Comparison of ENCODE assay signal across 20 cellular contexts in genomic region chr4:4227510-4228355, GRCh38. TPM values are rescaled to one million over a fixed set of nuclear protein-coding genes. Genes with fewer than 3 reads are reported as not detected.
DNase-seq lines count a peak whose midpoint lies in the region; ATAC-seq and TF ChIP-seq lines count a peak whose summit lies in the region.
"Had no signal": no experiment of that assay in that cellular context is flagged by ENCODE, and none has a peak within 500 bp of the region (broad histone marks: within the 10 kb centered on the region; RNA-seq: fewer than 3 reads in every experiment).

No MANE protein-coding gene starts in this region.

- H3F3A ChIP-seq in GM23338 (replicated peaks; ENCODE audit: low read depth), result no peaks in the 10 kb centered on the region

- peaks cover 7% of the 10 kb centered on the region for H3K9me3 Mint-ChIP-seq in GM23338
- no peaks in the 10 kb centered on the region for H3K9me3 Mint-ChIP-seq in effector memory CD8-positive, alpha-beta T cell
- peaks cover 0 to 11% (median 1%) of the 10 kb centered on the region in 9 donors for H3K9me3 Mint-ChIP-seq in naive thymus-derived CD8-positive, alpha-beta T cell

- H3K9me3 ChIP-seq in BE2C, result no peaks in the 10 kb centered on the region
- H3K9me3 ChIP-seq in spleen, result peaks cover 0 to 5% (median 2%) of the 10 kb centered on the region in 8 donors
- no peaks in the 10 kb centered on the region for H3K9me3 ChIP-seq in esophagus muscularis mucosa

- no peak for TF ChIP-seq POLR2A in spleen (IDR thresholded peaks at IDR 0.05)
- no peak for TF ChIP-seq POLR2A in esophagus muscularis mucosa (IDR thresholded peaks at IDR 0.05; ENCODE audit: low read depth)

- POLR2A ChIA-PET in naive thymus-derived CD8-positive, alpha-beta T cell (lab: Charles Lee), result no interaction called here

- H3K4me3 Mint-ChIP-seq in GM23338, result peak overlapping the region; percentile 68
- H3K4me3 Mint-ChIP-seq in effector memory CD8-positive, alpha-beta T cell, result peak overlapping the region; percentile 21 to 47
- peak overlapping the region in 6 of 10 donors; percentile 33 to 78 (median 53) for H3K4me3 Mint-ChIP-seq in naive thymus-derived CD8-positive, alpha-beta T cell
- H3K4me3 Mint-ChIP-seq: CD4-positive, CD25-positive, alpha-beta regulatory T cell had no signal

- H3K27ac Mint-ChIP-seq in GM23338, result no peak overlapping the region
- no peak overlapping the region for H3K27ac Mint-ChIP-seq in effector memory CD8-positive, alpha-beta T cell
- peak overlapping the region in 1 of 10 donors; percentile 35 for H3K27ac Mint-ChIP-seq in naive thymus-derived CD8-positive, alpha-beta T cell
- H3K27ac Mint-ChIP-seq: CD4-positive, CD25-positive, alpha-beta regulatory T cell had no signal

- no peaks in the 10 kb centered on the region for H4K20me1 ChIP-seq in GM23338 (replicated peaks; ENCODE audit: insufficient read depth)

- H3K27ac ChIP-seq in GM23338 (ENCODE audit: low read depth) (no peak overlapping the region), spleen (no peak overlapping the region), esophagus muscularis mucosa (replicated peaks in 1 of 4) (no peak overlapping the region)
- H3K27ac ChIP-seq: RWPE1 had no signal

- H3K27me3 Mint-ChIP-seq in GM23338 (ENCODE audit: insufficient read depth, low read depth, poor library complexity), result peaks cover 62% of the 10 kb centered on the region
- peaks cover 60% of the 10 kb centered on the region in 2 donors for H3K27me3 Mint-ChIP-seq in effector memory CD8-positive, alpha-beta T cell
- H3K27me3 Mint-ChIP-seq in naive thymus-derived CD8-positive, alpha-beta T cell, result peaks cover 30 to 60% (median 45%) of the 10 kb centered on the region in 5 donors

- no peak overlapping the region for H2AFZ ChIP-seq in GM23338

- no peaks in the 10 kb centered on the region for H3K4me1 ChIP-seq in BE2C
- 0 out of 2 replicates have a peak, but pooled peaks cover 7% of the 10 kb centered on the region for H3K4me1 ChIP-seq in GM23338 (ENCODE audit: insufficient read depth)
- H3K4me1 ChIP-seq in spleen, result peaks cover 0 to 17% (median 2%) of the 10 kb centered on the region in 6 donors
- peaks cover 0 to 19% (median 2%) of the 10 kb centered on the region in 4 donors for H3K4me1 ChIP-seq in esophagus muscularis mucosa

- WGBS in spleen, 5 donors, result 9 to 16% (median 12%) methylated on average over 31 to 51 of the region's 51 CpGs
- 7% methylated on average over 19 of the region's 51 CpGs for WGBS in esophagus muscularis mucosa

- no peak for TF ChIP-seq CTCF in BE2C (IDR thresholded peaks at IDR 0.05; ENCODE audit: low read depth, low read length)
- no peak for TF ChIP-seq CTCF in GM23338 (conservative IDR thresholded peaks at IDR 0.05; ENCODE audit: low read depth in 2 of 2)
- TF ChIP-seq CTCF in spleen (IDR thresholded peaks at IDR 0.05 in 8 of 11, conservative IDR thresholded peaks at IDR 0.05 in 3 of 11), result no peak
- no peak for TF ChIP-seq CTCF in esophagus muscularis mucosa (IDR thresholded peaks at IDR 0.05)

- H3K36me3 Mint-ChIP-seq in GM23338 (ENCODE audit: low read depth), result peaks cover 3% of the 10 kb centered on the region; the same call in 2 of the 3 replicates
- H3K36me3 Mint-ChIP-seq in effector memory CD8-positive, alpha-beta T cell (ENCODE audit: insufficient read depth), result peaks cover 3% of the 10 kb centered on the region
- peaks cover 0 to 11% (median 2%) of the 10 kb centered on the region in 3 donors for H3K36me3 Mint-ChIP-seq in naive thymus-derived CD8-positive, alpha-beta T cell

- ATAC-seq in GM23338, result no peak; the same call in 2 of the 3 replicates
- ATAC-seq in effector memory CD8-positive, alpha-beta T cell (replicated peaks), result no peak
- no peak for ATAC-seq in naive thymus-derived CD8-positive, alpha-beta T cell
- ATAC-seq in HG03565 (IDR thresholded peaks at IDR 0.05; ENCODE audit: unreplicated experiment), result no peak

- no peaks in the 10 kb centered on the region for H3K79me2 ChIP-seq in GM23338 (replicated peaks; ENCODE audit: insufficient read depth)

- H3K27me3 ChIP-seq in BE2C (peaks cover 30% of the 10 kb centered on the region), GM23338 (ENCODE audit: insufficient read depth) (peaks cover 81% of the 10 kb centered on the region), spleen (replicated peaks in 1 of 7) (peaks cover 0 to 77% (median 30%) of the 10 kb centered on the region in 7 donors), esophagus muscularis mucosa (peaks cover 0 to 69% (median 23%) of the 10 kb centered on the region in 4 donors)

- H3K4me3 ChIP-seq in BE2C (ENCODE audit: low read depth, low read length) (no peak overlapping the region), GM23338 (peak overlapping the region; percentile 49), spleen (no peak overlapping the region), esophagus muscularis mucosa (no peak overlapping the region)

- no peak for TF ChIP-seq EP300 in esophagus muscularis mucosa (IDR thresholded peaks at IDR 0.05)

- DNase-seq in BE2C (peak; percentile 11), GM23338 (ENCODE audit: low spot score) (peak; percentile 35), spleen (no peak), esophagus muscularis mucosa (ENCODE audit: extremely low spot score) (no peak)
- no peak for DNase-seq in effector memory CD8-positive, alpha-beta T cell
- no peak for DNase-seq in naive thymus-derived CD8-positive, alpha-beta T cell
- DNase-seq: AML-193; Calu3; CD4-positive, CD25-positive, alpha-beta regulatory T cell; DMS79; KG1; NCI-H1092 treated with DMSO at 0.1 percent for 48 hours; NCI-H1694; NCI-H345; NCI-H69; NK-92 treated with Interleukin-12 subunit alpha and Interleukin-12 subunit beta, amount 100 ng/mL, for 24 hours had no signal

- intact Hi-C loops in spleen (cut with DNase I; ENCODE audit: low total_unique reads) (no loop called here), esophagus muscularis mucosa (cut with DNase I) (no loop called here)

- H3K9me2 ChIP-seq in GM23338 (ENCODE audit: insufficient read depth), result no peaks in the 10 kb centered on the region

- H3K4me2 ChIP-seq in GM23338, result peak overlapping the region; percentile 78

- H3K4me1 Mint-ChIP-seq in GM23338, result peaks cover 10% of the 10 kb centered on the region
- peaks cover 10 to 11% of the 10 kb centered on the region in 2 donors for H3K4me1 Mint-ChIP-seq in effector memory CD8-positive, alpha-beta T cell (ENCODE audit: low read depth in 2 of 2)
- peaks cover 9 to 22% (median 9%) of the 10 kb centered on the region in 4 donors for H3K4me1 Mint-ChIP-seq in naive thymus-derived CD8-positive, alpha-beta T cell

- H3K36me3 ChIP-seq in BE2C (no peaks in the 10 kb centered on the region), GM23338 (ENCODE audit: insufficient read depth) (no peaks in the 10 kb centered on the region), spleen (no peaks in the 10 kb centered on the region), esophagus muscularis mucosa (no peaks in the 10 kb centered on the region)

RNA-seq across cellular contexts. Expression of gene OTOP1, which starts 1.0 kb away (rescaled TPM):
- not detected for polyA plus RNA-seq in BE2C (2012; ENCODE audit: insufficient read depth, insufficient read length, low read depth)
- not detected in 2 replicates for total RNA-seq in GM23338 (2014; rRNA removed; shearing (Covaris generic))
- polyA plus RNA-seq in GM23338 (2016; fragmentation: Nextera tagmentation; extraction: Ambion mirVana) (not detected in 2 replicates), spleen (not detected)
- not detected for total RNA-seq in naive thymus-derived CD8-positive, alpha-beta T cell
- polyA plus RNA-seq in naive thymus-derived CD8-positive, alpha-beta T cell, result not detected
- total RNA-seq in spleen (not detected), esophagus muscularis mucosa (not detected)
- total RNA-seq: Calu3; CD4-positive, CD25-positive, alpha-beta regulatory T cell; HT1080; M059J had no signal
- polyA plus RNA-seq: CD4-positive, CD25-positive, alpha-beta regulatory T cell had no signal

RNA-seq across cellular contexts. Expression of gene TMEM128, which starts 20.3 kb away (rescaled TPM):
- polyA plus RNA-seq in BE2C (2012; ENCODE audit: insufficient read depth, insufficient read length, low read depth), result 35.3 TPM
- 22.7 and 24.5 TPM in 2 replicates for total RNA-seq in GM23338 (2014; rRNA removed; shearing (Covaris generic))
- polyA plus RNA-seq in GM23338 (2016; fragmentation: Nextera tagmentation; extraction: Ambion mirVana) (25.9 and 27.5 TPM in 2 replicates), spleen (10 to 100 TPM; 19.0 to 25.5 (median 23.3) TPM)
- 10 to 100 TPM; 20.9 to 26.1 TPM for total RNA-seq in naive thymus-derived CD8-positive, alpha-beta T cell
- 10 to 100 TPM; 35.2 to 43.0 (median 38.4) TPM for polyA plus RNA-seq in naive thymus-derived CD8-positive, alpha-beta T cell
- total RNA-seq in spleen (10 to 100 TPM; 16.3 to 25.6 (median 21.0) TPM), esophagus muscularis mucosa (10 to 100 TPM; 10.7 to 15.4 (median 14.4) TPM)

Comparison
In these comparisons a context has a peak if more than half of its experiments do, and no peak if none do; other contexts are left out.
1. DNase-seq: peak in BE2C (single experiment) and GM23338 (single experiment); none in effector memory CD8-positive, alpha-beta T cell (0 of 3), naive thymus-derived CD8-positive, alpha-beta T cell (0 of 10), spleen (single experiment) and esophagus muscularis mucosa (single experiment).
2. Peak in every context shown above with its lines, with median percentiles within 50 percentile points of each other: H3K4me3 Mint-ChIP-seq.